20 cellular contexts compared by ENCODE assay signal in genomic region chr12:56420411-56420810, GRCh38. TPM values are rescaled to one million over a fixed set of nuclear protein-coding genes. Genes with fewer than 3 reads are reported as not detected.
DNase-seq lines count a peak whose midpoint lies in the region; ATAC-seq, FAIRE-seq and TF ChIP-seq lines count a peak whose summit lies in the region.
"Had no signal": no experiment of that assay in that cellular context is flagged by ENCODE, and none has a peak within 500 bp of the region (broad histone marks: within the 10 kb centered on the region; RNA-seq: fewer than 3 reads in every experiment).

No MANE protein-coding gene starts in this region.

- POLR2A ChIA-PET in K562 (lab: Yijun Ruan, JAX), result interaction anchor here (1.0 kb wide), 1 partner anchor 60 kb away, joined by 4 read pairs; the partner anchor contains the start of gene STAT2
- POLR2A ChIA-PET in CD8-positive, alpha-beta T cell (lab: Charles Lee), result no interaction called here

- TF ChIP-seq EP300 in K562 (IDR thresholded peaks at IDR 0.05; ENCODE audit: low read length), result no peak

- H3K9me1 ChIP-seq in K562 (ENCODE audit: control insufficient read depth, insufficient read depth, low read length), result peaks cover 3% of the 10 kb centered on the region

- intact Hi-C loops in K562 (cut with micrococcal nuclease), result no loop called here
- intact Hi-C loops in CD8-positive, alpha-beta T cell (cut with DNase I, micrococcal nuclease), result no loop called here

- H3K9me3 Mint-ChIP-seq in stimulated activated naive CD8-positive, alpha-beta T cell treated with anti-CD3 and anti-CD28 coated beads, Interleukin-15, Interleukin-2, amounts not matched to agents 100 ng/mL and 50 ng/mL, for 24 hours, result no peaks in the 10 kb centered on the region
- H3K9me3 Mint-ChIP-seq in stimulated activated naive CD8-positive, alpha-beta T cell treated with anti-CD3 and anti-CD28 coated beads, Interleukin-15, amount 100 ng/mL, for 72 hours, result no peaks in the 10 kb centered on the region
- no peaks in the 10 kb centered on the region for H3K9me3 Mint-ChIP-seq in CD8-positive, alpha-beta T cell
- H3K9me3 Mint-ChIP-seq: CD4-positive, alpha-beta memory T cell had no signal

- no peak for DNase-seq in stimulated activated naive CD8-positive, alpha-beta T cell treated with anti-CD3 and anti-CD28 coated beads, Interleukin-15, amount 100 ng/mL, for 72 hours
- DNase-seq in KBM-7, result peak; percentile 16
- DNase-seq in K562 (ENCODE audit: extremely low read depth in 1 of 4, low spot score in 3 of 4), result no peak
- no peak for DNase-seq in CD8-positive, alpha-beta T cell
- DNase-seq in SK-N-DZ (ENCODE audit: low spot score), result no peak
- no peak for DNase-seq in NCI-H187 treated with DMSO at 0.1 percent for 48 hours (lab: John Stamatoyannopoulos, UW)
- DNase-seq: ACHN; Calu3; CD4-positive, alpha-beta memory T cell; DMS79 treated with DMSO at 0.1 percent for 48 hours; GF-D8 had no signal

- TF ChIP-seq CTCF in K562 (IDR thresholded peaks at IDR 0.05 in 2 of 3, conservative IDR thresholded peaks at IDR 0.05 in 1 of 3; ENCODE audit: insufficient read depth in 2 of 3, low read depth in 1 of 3, low read length in 3 of 3), result no peak
- TF ChIP-seq CTCF in CD8-positive, alpha-beta T cell (IDR thresholded peaks at IDR 0.05), result no peak

- no TSS peak for BruUV-seq in K562 (replicated peaks; lab: Mats Ljungman, UMichigan)

- H3K4me1 Mint-ChIP-seq in stimulated activated naive CD8-positive, alpha-beta T cell treated with anti-CD3 and anti-CD28 coated beads, Interleukin-15, Interleukin-2, amounts not matched to agents 100 ng/mL and 50 ng/mL, for 24 hours (ENCODE audit: low read depth), result no peaks in the 10 kb centered on the region
- H3K4me1 Mint-ChIP-seq in stimulated activated naive CD8-positive, alpha-beta T cell treated with anti-CD3 and anti-CD28 coated beads, Interleukin-15, amount 100 ng/mL, for 72 hours, result peaks cover 6% of the 10 kb centered on the region
- H3K4me1 Mint-ChIP-seq in CD8-positive, alpha-beta T cell (ENCODE audit: low read depth), result peaks cover 6% of the 10 kb centered on the region

- in situ Hi-C loops in KBM-7 (cut with MboI; ENCODE audit: low pct_unique_long_range_greater_than_20kb, low sequenced_read_pairs) (no loop called here), K562 (cut with MboI) (no loop called here)

- no peak for FAIRE-seq in K562 (lab: Jason Lieb, UNC)
- FAIRE-seq: GM19239 had no signal

- WGBS in K562 (ENCODE audit: insufficient coverage, low coverage, missing lambda C conversion rate), result 76% methylated on average over 6 of the region's 6 CpGs

- H3K9me3 ChIP-seq in K562 (replicated peaks; ENCODE audit: control insufficient read depth, insufficient read depth, low read depth, low read length), result no peaks in the 10 kb centered on the region
- no peaks in the 10 kb centered on the region for H3K9me3 ChIP-seq in CD8-positive, alpha-beta T cell (ENCODE audit: low read length)
- H3K9me3 ChIP-seq: HAP-1 had no signal

- CTCF ChIA-PET in K562 (lab: Yijun Ruan, JAX; ENCODE audit: low intra/inter-chr PET ratio), result no interaction called here
- CTCF ChIA-PET in CD8-positive, alpha-beta T cell (lab: Charles Lee), result no interaction called here

- no peak overlapping the region for H3K4me3 Mint-ChIP-seq in stimulated activated naive CD8-positive, alpha-beta T cell treated with anti-CD3 and anti-CD28 coated beads, Interleukin-15, Interleukin-2, amounts not matched to agents 100 ng/mL and 50 ng/mL, for 24 hours
- no peak overlapping the region for H3K4me3 Mint-ChIP-seq in stimulated activated naive CD8-positive, alpha-beta T cell treated with anti-CD3 and anti-CD28 coated beads, Interleukin-15, amount 100 ng/mL, for 72 hours
- no peak overlapping the region for H3K4me3 Mint-ChIP-seq in CD8-positive, alpha-beta T cell
- H3K4me3 Mint-ChIP-seq: CD4-positive, alpha-beta memory T cell had no signal

- no peak overlapping the region for H3K9ac ChIP-seq in K562 (ENCODE audit: insufficient read depth in 1 of 2, low read depth in 2 of 2, low read length in 2 of 2)
- H3K9ac ChIP-seq: KMS-11 had no signal

- no peak overlapping the region for H3K27ac ChIP-seq in K562 (ENCODE audit: extremely low read depth, low read depth, low read length)
- no peak overlapping the region for H3K27ac ChIP-seq in CD8-positive, alpha-beta T cell (ENCODE audit: low read depth, low read length)
- H3K27ac ChIP-seq: C4-2B, KMS-11 had no signal

- H4K20me1 ChIP-seq in K562 (replicated peaks; ENCODE audit: control insufficient read depth, insufficient read depth, low read length), result no peaks in the 10 kb centered on the region

- H3K4me1 ChIP-seq in K562 (replicated peaks in 1 of 2; ENCODE audit: control insufficient read depth in 2 of 2, insufficient read depth in 2 of 2, low read length in 2 of 2), result no peaks in the 10 kb centered on the region
- H3K4me1 ChIP-seq in CD8-positive, alpha-beta T cell (ENCODE audit: insufficient read depth, low read length), result peaks cover 9% of the 10 kb centered on the region
- H3K4me1 ChIP-seq: HAP-1 had no signal

- H3K27me3 ChIP-seq in K562 (ENCODE audit: control insufficient read depth in 2 of 2, insufficient read depth in 2 of 2, low read length in 2 of 2), result no peaks in the 10 kb centered on the region
- no peaks in the 10 kb centered on the region for H3K27me3 ChIP-seq in CD8-positive, alpha-beta T cell (ENCODE audit: insufficient read depth, low read length)

- no peaks in the 10 kb centered on the region for H3K79me2 ChIP-seq in K562 (ENCODE audit: control insufficient read depth, insufficient read depth, low read length)

- no peak overlapping the region for H2AFZ ChIP-seq in K562 (ENCODE audit: low read depth, low read length)

- no peak overlapping the region for H3K4me3 ChIP-seq in K562
- H3K4me3 ChIP-seq in CD8-positive, alpha-beta T cell (ENCODE audit: low read depth, low read length), result no peak overlapping the region
- H3K4me3 ChIP-seq: HAP-1 had no signal

- H3K27me3 Mint-ChIP-seq in stimulated activated naive CD8-positive, alpha-beta T cell treated with anti-CD3 and anti-CD28 coated beads, Interleukin-15, Interleukin-2, amounts not matched to agents 100 ng/mL and 50 ng/mL, for 24 hours, result no peaks in the 10 kb centered on the region
- H3K27me3 Mint-ChIP-seq in stimulated activated naive CD8-positive, alpha-beta T cell treated with anti-CD3 and anti-CD28 coated beads, Interleukin-15, amount 100 ng/mL, for 72 hours, result no peaks in the 10 kb centered on the region
- H3K27me3 Mint-ChIP-seq in CD8-positive, alpha-beta T cell (ENCODE audit: low read depth), result no peaks in the 10 kb centered on the region
- H3K27me3 Mint-ChIP-seq: CD4-positive, alpha-beta memory T cell had no signal

- TF ChIP-seq RAD21 in K562 (CRISPR knock-in tag; conservative IDR thresholded peaks at IDR 0.05 in 1 of 2, IDR thresholded peaks at IDR 0.05 in 1 of 2), result no peak

- TF ChIP-seq POLR2A in K562 (conservative IDR thresholded peaks at IDR 0.05), result no peak

- H3K36me3 ChIP-seq in K562 (ENCODE audit: control insufficient read depth, insufficient read depth, low read length), result peaks cover 94% of the 10 kb centered on the region
- H3K36me3 ChIP-seq in CD8-positive, alpha-beta T cell (ENCODE audit: insufficient read depth, low read length), result no peaks in the 10 kb centered on the region

- ATAC-seq in stimulated activated naive CD8-positive, alpha-beta T cell treated with anti-CD3 and anti-CD28 coated beads, Interleukin-15, amount 100 ng/mL, for 72 hours, result no peak
- no peak for ATAC-seq in K562
- no peak for ATAC-seq in CD8-positive, alpha-beta T cell

- H3K36me3 Mint-ChIP-seq in stimulated activated naive CD8-positive, alpha-beta T cell treated with anti-CD3 and anti-CD28 coated beads, Interleukin-15, Interleukin-2, amounts not matched to agents 100 ng/mL and 50 ng/mL, for 24 hours (ENCODE audit: low read depth), result peaks cover 77% of the 10 kb centered on the region
- H3K36me3 Mint-ChIP-seq in CD8-positive, alpha-beta T cell, result peaks cover 26% of the 10 kb centered on the region

- H3K4me2 ChIP-seq in K562 (ENCODE audit: insufficient read depth, low read length), result no peak overlapping the region
- H3K4me2 ChIP-seq: KMS-11 had no signal

- peak overlapping the region; percentile 11 for H3K27ac Mint-ChIP-seq in stimulated activated naive CD8-positive, alpha-beta T cell treated with anti-CD3 and anti-CD28 coated beads, Interleukin-15, Interleukin-2, amounts not matched to agents 100 ng/mL and 50 ng/mL, for 24 hours
- H3K27ac Mint-ChIP-seq in stimulated activated naive CD8-positive, alpha-beta T cell treated with anti-CD3 and anti-CD28 coated beads, Interleukin-15, amount 100 ng/mL, for 72 hours, result no peak overlapping the region
- H3K27ac Mint-ChIP-seq in CD8-positive, alpha-beta T cell, result no peak overlapping the region

RNA-seq across cellular contexts. Expression of gene TIMELESS, which starts 28.8 kb away (rescaled TPM):
- 84.2 and 103 TPM in 2 replicates for total RNA-seq in K562 (2011; cell fraction: chromatin; rRNA removed; ENCODE audit: low replicate concordance)
- total RNA-seq in K562 (2011; cell fraction: nucleolus; rRNA removed), result 49.9 and 50.4 TPM in 2 replicates
- total RNA-seq in K562 (2011; cell fraction: nucleoplasm; rRNA removed), result 49.5 and 53.8 TPM in 2 replicates
- total RNA-seq in K562 (2014; rRNA removed), result 49.8 and 52.2 TPM in 2 replicates
- 27.8 and 29.7 TPM in 2 replicates for total RNA-seq in K562 (2014; rRNA removed; fragmentation: Illumina TruSeq; extraction: Trizol)
- total RNA-seq in K562 (2015; rRNA removed; fragmentation: Illumina TruSeq; extraction: Trizol), result 32.4 and 35.8 TPM in 2 replicates
- 53.5 and 59.2 TPM in 2 replicates for total RNA-seq in K562 (2021)
- polyA plus RNA-seq in K562 (2011; rRNA removed), result 14.9 and 16.7 TPM in 2 replicates
- polyA plus RNA-seq in K562 (2011; cell fraction: cytosol; rRNA removed), result 7.0 and 12.4 TPM in 2 replicates
- 94.4 and 103 TPM in 2 replicates for polyA plus RNA-seq in K562 (2011; cell fraction: nucleus; rRNA removed)
- 44.2 and 47.0 TPM in 2 replicates for polyA plus RNA-seq in K562 (2012)
- polyA plus RNA-seq in K562 (2014; fragmentation: Illumina TruSeq; extraction: Trizol), result 54.4 and 58.1 TPM in 2 replicates
- polyA plus RNA-seq in K562 (2014; fragmentation: Nextera tagmentation; extraction: Ambion mirVana), result 10 to 100 TPM; 11.9 to 17.8 TPM
- polyA plus RNA-seq in K562 (2014; rRNA removed), result 43.5 and 49.1 TPM in 2 replicates
- 10.8 and 15.5 TPM in 2 replicates for polyA minus RNA-seq in K562 (2011; rRNA and poly(A)+ RNA removed)
- 16.9 and 17.3 TPM in 2 replicates for polyA minus RNA-seq in K562 (2011; cell fraction: cytosol; rRNA and poly(A)+ RNA removed)
- polyA minus RNA-seq in K562 (2011; cell fraction: nucleus; rRNA and poly(A)+ RNA removed), result 13.3 and 23.4 TPM in 2 replicates
- 1 to 10 TPM; 1.7 to 2.2 TPM for total RNA-seq in CD8-positive, alpha-beta T cell
- 15.6 and 15.9 TPM in 2 replicates for polyA plus RNA-seq in SK-N-DZ (2014; cell fraction: cytosol; rRNA removed)
- 40.0 and 90.7 TPM in 2 replicates for polyA plus RNA-seq in SK-N-DZ (2014; cell fraction: nucleus; rRNA removed)

RNA-seq across cellular contexts. Expression of gene MIP, which starts 34.0 kb away (rescaled TPM):
- not detected in 2 replicates for total RNA-seq in K562 (2011; cell fraction: chromatin; rRNA removed; ENCODE audit: low replicate concordance)
- not detected in 2 replicates for total RNA-seq in K562 (2011; cell fraction: nucleolus; rRNA removed)
- total RNA-seq in K562 (2011; cell fraction: nucleoplasm; rRNA removed), result not detected in 2 replicates
- total RNA-seq in K562 (2014; rRNA removed), result 0.36 TPM in 1 of 2 replicates, not detected in the other
- total RNA-seq in K562 (2014; rRNA removed; fragmentation: Illumina TruSeq; extraction: Trizol), result not detected in 2 replicates
- 0.08 TPM in 1 of 2 replicates, not detected in the other for total RNA-seq in K562 (2015; rRNA removed; fragmentation: Illumina TruSeq; extraction: Trizol)
- 0.29 TPM in 1 of 2 replicates, not detected in the other for total RNA-seq in K562 (2021)
- 0.08 TPM in 1 of 2 replicates, not detected in the other for polyA plus RNA-seq in K562 (2011; rRNA removed)
- not detected in 2 replicates for polyA plus RNA-seq in K562 (2011; cell fraction: cytosol; rRNA removed)
- polyA plus RNA-seq in K562 (2011; cell fraction: nucleus; rRNA removed), result not detected in 2 replicates
- polyA plus RNA-seq in K562 (2012), result 0.14 TPM in 1 of 2 replicates, not detected in the other
- 0.09 TPM in 1 of 2 replicates, not detected in the other for polyA plus RNA-seq in K562 (2014; fragmentation: Illumina TruSeq; extraction: Trizol)
- polyA plus RNA-seq in K562 (2014; fragmentation: Nextera tagmentation; extraction: Ambion mirVana), result under 1 TPM; 0.14 to 0.24 TPM
- not detected in 2 replicates for polyA plus RNA-seq in K562 (2014; rRNA removed)
- not detected in 2 replicates for polyA minus RNA-seq in K562 (2011; rRNA and poly(A)+ RNA removed)
- not detected in 2 replicates for polyA minus RNA-seq in K562 (2011; cell fraction: cytosol; rRNA and poly(A)+ RNA removed)
- polyA minus RNA-seq in K562 (2011; cell fraction: nucleus; rRNA and poly(A)+ RNA removed), result not detected in 2 replicates
- total RNA-seq in CD8-positive, alpha-beta T cell, result not detected
- not detected in 2 replicates for polyA plus RNA-seq in SK-N-DZ (2014; cell fraction: cytosol; rRNA removed)
- polyA plus RNA-seq in SK-N-DZ (2014; cell fraction: nucleus; rRNA removed), result not detected in 2 replicates
- total RNA-seq: A172; Calu3; CD4-positive, alpha-beta memory T cell had no signal

RNA-seq across cellular contexts. Expression of gene SPRYD4, which starts 48.0 kb away (rescaled TPM):
- 8.5 and 14.2 TPM in 2 replicates for total RNA-seq in K562 (2011; cell fraction: chromatin; rRNA removed; ENCODE audit: low replicate concordance)
- total RNA-seq in K562 (2011; cell fraction: nucleolus; rRNA removed), result 9.7 and 11.7 TPM in 2 replicates
- 13.3 and 18.9 TPM in 2 replicates for total RNA-seq in K562 (2011; cell fraction: nucleoplasm; rRNA removed)
- total RNA-seq in K562 (2014; rRNA removed), result 1.8 and 2.4 TPM in 2 replicates
- total RNA-seq in K562 (2014; rRNA removed; fragmentation: Illumina TruSeq; extraction: Trizol), result 2.5 and 2.7 TPM in 2 replicates
- total RNA-seq in K562 (2015; rRNA removed; fragmentation: Illumina TruSeq; extraction: Trizol), result 2.3 and 2.6 TPM in 2 replicates
- 2.6 and 2.8 TPM in 2 replicates for total RNA-seq in K562 (2021)
- polyA plus RNA-seq in K562 (2011; rRNA removed), result 3.3 and 3.9 TPM in 2 replicates
- polyA plus RNA-seq in K562 (2011; cell fraction: cytosol; rRNA removed), result 3.5 and 3.6 TPM in 2 replicates
- 5.2 and 5.3 TPM in 2 replicates for polyA plus RNA-seq in K562 (2011; cell fraction: nucleus; rRNA removed)
- polyA plus RNA-seq in K562 (2012), result 2.2 and 2.3 TPM in 2 replicates
- 2.9 and 3.1 TPM in 2 replicates for polyA plus RNA-seq in K562 (2014; fragmentation: Illumina TruSeq; extraction: Trizol)
- 1 to 10 TPM; 3.8 to 4.7 TPM for polyA plus RNA-seq in K562 (2014; fragmentation: Nextera tagmentation; extraction: Ambion mirVana)
- 2.6 and 2.7 TPM in 2 replicates for polyA plus RNA-seq in K562 (2014; rRNA removed)
- polyA minus RNA-seq in K562 (2011; rRNA and poly(A)+ RNA removed), result 4.8 and 5.0 TPM in 2 replicates
- polyA minus RNA-seq in K562 (2011; cell fraction: cytosol; rRNA and poly(A)+ RNA removed), result 0.64 and 1.0 TPM in 2 replicates
- polyA minus RNA-seq in K562 (2011; cell fraction: nucleus; rRNA and poly(A)+ RNA removed), result 4.2 and 6.4 TPM in 2 replicates
- 1 to 10 TPM; 6.8 to 6.9 TPM for total RNA-seq in CD8-positive, alpha-beta T cell
- polyA plus RNA-seq in SK-N-DZ (2014; cell fraction: cytosol; rRNA removed), result 3.0 and 4.1 TPM in 2 replicates
- polyA plus RNA-seq in SK-N-DZ (2014; cell fraction: nucleus; rRNA removed), result 2.7 and 3.8 TPM in 2 replicates

RNA-seq across cellular contexts. Expression of gene APOF, which starts 57.8 kb away (rescaled TPM):
- total RNA-seq in K562 (2011; cell fraction: chromatin; rRNA removed; ENCODE audit: low replicate concordance), result not detected in 2 replicates
- total RNA-seq in K562 (2011; cell fraction: nucleolus; rRNA removed), result 0.33 TPM in 1 of 2 replicates, not detected in the other
- not detected in 2 replicates for total RNA-seq in K562 (2011; cell fraction: nucleoplasm; rRNA removed)
- total RNA-seq in K562 (2014; rRNA removed) (0.09 TPM in 1 of 2 replicates, not detected in the other), K562 (2014; rRNA removed; fragmentation: Illumina TruSeq; extraction: Trizol) (not detected in 2 replicates), K562 (2015; rRNA removed; fragmentation: Illumina TruSeq; extraction: Trizol) (not detected in 2 replicates), K562 (2021) (0.09 TPM in 1 of 2 replicates, not detected in the other)
- polyA plus RNA-seq in K562 (2011; rRNA removed) (not detected in 2 replicates), K562 (2014; fragmentation: Illumina TruSeq; extraction: Trizol) (not detected in 2 replicates), K562 (2014; fragmentation: Nextera tagmentation; extraction: Ambion mirVana) (under 1 TPM; 0.14 to 0.15 TPM), K562 (2014; rRNA removed) (not detected in 2 replicates)
- 0.03 TPM in 1 of 2 replicates, not detected in the other for polyA plus RNA-seq in K562 (2011; cell fraction: cytosol; rRNA removed)
- not detected in 2 replicates for polyA plus RNA-seq in K562 (2011; cell fraction: nucleus; rRNA removed)
- polyA plus RNA-seq in K562 (2012), result 0.08 and 0.12 TPM in 2 replicates
- not detected in 2 replicates for polyA minus RNA-seq in K562 (2011; rRNA and poly(A)+ RNA removed)
- polyA minus RNA-seq in K562 (2011; cell fraction: cytosol; rRNA and poly(A)+ RNA removed), result not detected in 2 replicates
- not detected in 2 replicates for polyA minus RNA-seq in K562 (2011; cell fraction: nucleus; rRNA and poly(A)+ RNA removed)
- total RNA-seq in CD8-positive, alpha-beta T cell, result not detected
- polyA plus RNA-seq in SK-N-DZ (2014; cell fraction: cytosol; rRNA removed), result not detected in 2 replicates
- polyA plus RNA-seq in SK-N-DZ (2014; cell fraction: nucleus; rRNA removed), result not detected in 2 replicates
- total RNA-seq: A172; Calu3; CD4-positive, alpha-beta memory T cell; H4; HT-29 had no signal
- polyA plus RNA-seq: BJ; CD4-positive, alpha-beta memory T cell had no signal

Comparison
In these comparisons a context has a peak if more than half of its experiments do, and no peak if none do; other contexts are left out.
1. RNA of gene TIMELESS, which starts 28.8 kb away (total RNA-seq): 27.8 to 103 TPM in K562; 1.7 to 2.2 TPM in CD8-positive, alpha-beta T cell; every median in the first group is over 4 times any median in the second.